ENCODE assay signal across 10 cellular contexts in genomic region chr11:120715239-120715638, GRCh38.
A peak's percentile ranks its signal among the peaks of the same experiment; 100 is the strongest.
DNase-seq lines count a peak whose midpoint lies in the region; ATAC-seq and TF ChIP-seq lines count a peak whose summit lies in the region.
"Had no signal": no experiment of that assay in that cellular context is flagged by ENCODE, and none has a peak within 500 bp of the region (broad histone marks: within the 10 kb centered on the region; RNA-seq: fewer than 3 reads in every experiment).

No MANE protein-coding gene starts in this region.

- no peaks in the 10 kb centered on the region for H3F3A ChIP-seq in PC-9 (ENCODE audit: insufficient read depth, low read depth)

- TF ChIP-seq EP300 in transverse colon (IDR thresholded peaks at IDR 0.05; ENCODE audit: low read depth) = no peak

- H3K4me3 ChIP-seq in heart left ventricle (peak overlapping the region in 4 of 12 donors; percentile 12 to 37 (median 23)), PC-9 (no peak overlapping the region), transverse colon (peak overlapping the region in 1 of 4 donors; percentile 10)
- H3K4me3 ChIP-seq: SJCRH30 had no signal

- peak overlapping the region; percentile 26; the same call in 1 of the 2 replicates for H3K4me2 ChIP-seq in PC-9

- TF ChIP-seq POLR2A in heart left ventricle (IDR thresholded peaks at IDR 0.05) (no peak), transverse colon (IDR thresholded peaks at IDR 0.05) (no peak)

- TF ChIP-seq CTCF in heart left ventricle (IDR thresholded peaks at IDR 0.05) = peak in 8 of 12 donors; percentile 8 to 45 (median 30)
- TF ChIP-seq CTCF in PC-9 (conservative IDR thresholded peaks at IDR 0.05) = peak; percentile 46; the same call in 1 of the 2 replicates
- peak in 3 of 5 experiments; percentile 17 to 31 (median 21) for TF ChIP-seq CTCF in transverse colon (IDR thresholded peaks at IDR 0.05)

- no peak overlapping the region for H2AFZ ChIP-seq in PC-9

- CTCF ChIA-PET in PC-9 (lab: Charles Lee) = no interaction called here

- no peaks in the 10 kb centered on the region for H4K20me1 ChIP-seq in PC-9 (ENCODE audit: insufficient read depth)

- POLR2A ChIA-PET in PC-9 (lab: Charles Lee; ENCODE audit: unreplicated experiment) = no interaction called here

- H3K9me2 ChIP-seq in PC-9 (ENCODE audit: insufficient read depth) = no peaks in the 10 kb centered on the region

- H3K27ac ChIP-seq in heart left ventricle = no peak overlapping the region
- H3K27ac ChIP-seq in PC-9 = no peak overlapping the region
- no peak overlapping the region for H3K27ac ChIP-seq in transverse colon
- H3K27ac ChIP-seq: SJCRH30, upper lobe of left lung had no signal

- intact Hi-C loops in heart left ventricle (cut with DNase I) (no loop called here), left ventricle myocardium superior (cut with micrococcal nuclease) (no loop called here), PC-9 (cut with micrococcal nuclease; ENCODE audit: unreplicated experiment) (no loop called here), transverse colon (cut with DNase I; ENCODE audit: low total_unique reads) (no loop called here)

- in situ Hi-C loops in transverse colon (cut with MboI; ENCODE audit: low pct_ligation_motif_present in 1 of 4, low pct_unique_long_range_greater_than_20kb in 1 of 4, low sequenced_read_pairs in 3 of 4) = no loop called here

- BruUV-seq in PC-9 (replicated peaks; lab: Mats Ljungman, UMichigan) = no TSS peak

- H3K4me1 ChIP-seq in heart left ventricle (peaks cover 0 to 14% (median 4%) of the 10 kb centered on the region in 12 donors), PC-9 (replicated peaks; ENCODE audit: insufficient read depth) (peaks cover 10% of the 10 kb centered on the region; the same call in 1 of the 2 replicates), transverse colon (peaks cover 0 to 11% (median 8%) of the 10 kb centered on the region in 4 donors)

- no peaks in the 10 kb centered on the region for H3K79me2 ChIP-seq in PC-9 (ENCODE audit: low read depth)

- H3K9me3 ChIP-seq in heart left ventricle = no peaks in the 10 kb centered on the region
- no peaks in the 10 kb centered on the region for H3K9me3 ChIP-seq in PC-9 (ENCODE audit: insufficient read depth, low read depth)
- H3K9me3 ChIP-seq in transverse colon = no peaks in the 10 kb centered on the region
- H3K9me3 ChIP-seq: SJCRH30, upper lobe of left lung had no signal

- H3K27me3 ChIP-seq in heart left ventricle (peaks cover 0 to 39% (median 0%) of the 10 kb centered on the region in 9 donors), PC-9 (ENCODE audit: insufficient read depth, low read depth) (peaks cover 81% of the 10 kb centered on the region), transverse colon (peaks cover 6% of the 10 kb centered on the region)
- H3K27me3 ChIP-seq: SJCRH30, upper lobe of left lung had no signal

- ATAC-seq in heart left ventricle (no peak), left ventricle myocardium superior (no peak), HG03108 (IDR thresholded peaks at IDR 0.05; ENCODE audit: unreplicated experiment) (no peak)

- H3K36me3 ChIP-seq in heart left ventricle (no peaks in the 10 kb centered on the region), PC-9 (ENCODE audit: low read depth) (no peaks in the 10 kb centered on the region), transverse colon (no peaks in the 10 kb centered on the region)
- H3K36me3 ChIP-seq: SJCRH30, upper lobe of left lung had no signal

- DNase-seq in heart left ventricle = no peak
- DNase-seq in left ventricle myocardium superior = no peak
- DNase-seq in PC-9 = no peak
- DNase-seq in fibroblast of peridontal ligament (ENCODE audit: extremely low read depth) = peak; percentile 36
- no peak for DNase-seq in transverse colon
- no peak for DNase-seq in NCI-H1436 treated with DMSO at 0.1 percent for 48 hours (lab: John Stamatoyannopoulos, UW)
- DNase-seq in stimulated activated CD4-positive, alpha-beta T cell treated with anti-CD3 and anti-CD28 coated beads, Interleukin-2, amount 100 ng/mL, for 24 hours = no peak
- DNase-seq: upper lobe of left lung had no signal

- 39 to 52% (median 47%) methylated on average over 10 of the region's 10 CpGs for WGBS in heart left ventricle, 4 donors
- WGBS in transverse colon (ENCODE audit: low coverage in 1 of 2), 2 donors = 35 to 42% methylated on average over 9 to 10 of the region's 10 CpGs
